8 cellular contexts compared by ENCODE assay signal in genomic region chr4:69910016-69910782, GRCh38. TPM values are rescaled to one million over a fixed set of nuclear protein-coding genes. Genes with fewer than 3 reads are reported as not detected.
DNase-seq lines count a peak whose midpoint lies in the region; ATAC-seq and TF ChIP-seq lines count a peak whose summit lies in the region.
"Had no signal": no experiment of that assay in that cellular context is flagged by ENCODE, and none has a peak within 500 bp of the region (broad histone marks: within the 10 kb centered on the region; RNA-seq: fewer than 3 reads in every experiment).

No MANE protein-coding gene starts in this region.

- no peak overlapping the region for H4K91ac ChIP-seq in IMR-90 (ENCODE audit: insufficient read depth, low read depth, low read length)

- H2BK20ac ChIP-seq in IMR-90 (ENCODE audit: low read depth, low read length) = no peak overlapping the region

- no peaks in the 10 kb centered on the region for H3K9me1 ChIP-seq in IMR-90 (ENCODE audit: insufficient read depth, low read length)

- H4K5ac ChIP-seq in IMR-90 (ENCODE audit: low read depth, low read length) = no peak overlapping the region

- no peaks in the 10 kb centered on the region for H3K4me1 ChIP-seq in IMR-90 (ENCODE audit: control insufficient read depth, insufficient read depth, low read length)
- no peaks in the 10 kb centered on the region for H3K4me1 ChIP-seq in lower lobe of right lung

- TF ChIP-seq CTCF in IMR-90 (conservative IDR thresholded peaks at IDR 0.05; ENCODE audit: low read depth, low read length) (no peak), lower lobe of right lung (IDR thresholded peaks at IDR 0.05) (no peak)

- no peak overlapping the region for H2BK5ac ChIP-seq in IMR-90 (ENCODE audit: low read depth, low read length, poor library complexity, severe bottlenecking)

- H3K9me3 ChIP-seq in IMR-90 (ENCODE audit: control insufficient read depth, insufficient read depth, low read length) (no peaks in the 10 kb centered on the region), lower lobe of right lung (no peaks in the 10 kb centered on the region)

- no peaks in the 10 kb centered on the region for H3K36me3 ChIP-seq in IMR-90 (ENCODE audit: control insufficient read depth, insufficient read depth, low read length)
- H3K36me3 ChIP-seq in lower lobe of right lung = no peaks in the 10 kb centered on the region

- H3K4ac ChIP-seq in IMR-90 (ENCODE audit: low read depth, low read length) = no peak overlapping the region

- WGBS in IMR-90 (ENCODE audit: extremely low coverage in 2 of 2, insufficient read length in 1 of 2), 2 experiments = no CpG with 5 or more reads among the region's 2 CpGs

- H2BK120ac ChIP-seq in IMR-90 (ENCODE audit: low read depth, low read length) = no peak overlapping the region

- no peak overlapping the region for H2AK9ac ChIP-seq in IMR-90 (replicated peaks; ENCODE audit: low read depth, low read length, poor library complexity)

- H3K4me3 ChIP-seq in IMR-90 (ENCODE audit: insufficient read depth, low read depth, low read length) (no peak overlapping the region), lower lobe of right lung (no peak overlapping the region)

- H3K27ac ChIP-seq in IMR-90 (ENCODE audit: insufficient read depth, low read length) (no peak overlapping the region), lower lobe of right lung (no peak overlapping the region)

- no peaks in the 10 kb centered on the region for H4K20me1 ChIP-seq in IMR-90 (ENCODE audit: insufficient read depth, low read length)

- H2BK15ac ChIP-seq in IMR-90 (ENCODE audit: low read depth, low read length) = no peak overlapping the region

- no peak overlapping the region for H3K9ac ChIP-seq in IMR-90 (ENCODE audit: low read depth, low read length)

- no peak overlapping the region for H3K23ac ChIP-seq in IMR-90 (ENCODE audit: low read depth, low read length)

- no peak overlapping the region for H3K14ac ChIP-seq in IMR-90 (replicated peaks; ENCODE audit: low read depth, low read length)

- no peak overlapping the region for H2AFZ ChIP-seq in IMR-90 (replicated peaks; ENCODE audit: low read length, poor library complexity)

- no peak overlapping the region for H3K4me2 ChIP-seq in IMR-90 (ENCODE audit: low read depth, low read length)

- POLR2A ChIA-PET in IMR-90 (lab: Charles Lee; ENCODE audit: unreplicated experiment) = no interaction called here

- no TSS peak for BruUV-seq in IMR-90 (replicated peaks; lab: Mats Ljungman, UMichigan)

- no peak overlapping the region for H4K8ac ChIP-seq in IMR-90 (ENCODE audit: low read depth in 2 of 2, low read length in 2 of 2)

- H2AK5ac ChIP-seq in IMR-90 (ENCODE audit: low read depth, low read length) = no peak overlapping the region

- ATAC-seq in GM18907 (IDR thresholded peaks at IDR 0.05; ENCODE audit: unreplicated experiment) (peak; percentile 91), HG02610 (IDR thresholded peaks at IDR 0.05; ENCODE audit: unreplicated experiment) (peak; percentile 98), IMR-90 (ENCODE audit: low read depth) (no peak), sciatic nerve (peak; percentile 45), lower lobe of right lung (no peak)

- no peak overlapping the region for H3K18ac ChIP-seq in IMR-90 (ENCODE audit: low read depth, low read length)

- CTCF ChIA-PET in IMR-90 (lab: Yijun Ruan, JAX) = no interaction called here

- dilution Hi-C loops in IMR-90 (cut with HindIII; ENCODE audit: low sequenced_read_pairs, unreplicated experiment) = no loop called here

- no peaks in the 10 kb centered on the region for H3K79me1 ChIP-seq in IMR-90 (ENCODE audit: low read depth in 1 of 2, low read length in 2 of 2)

- TF ChIP-seq POLR2A in IMR-90 (IDR thresholded peaks at IDR 0.05; ENCODE audit: low read depth, low read length) = no peak

- in situ Hi-C loops in IMR-90 (cut with MboI; ENCODE audit: low sequenced_read_pairs) = no loop called here

- peak; percentile 21 for DNase-seq in IMR-90
- no peak for DNase-seq in sciatic nerve (ENCODE audit: low spot score)
- DNase-seq in MV-4-11 (lab: John Stamatoyannopoulos, UW) = no peak
- no peak for DNase-seq in lower lobe of right lung
- DNase-seq in A172 (ENCODE audit: low spot score) = no peak

- no peak for TF ChIP-seq RAD21 in IMR-90 (IDR thresholded peaks at IDR 0.05; ENCODE audit: low read length)

- H3K27me3 ChIP-seq in IMR-90 (ENCODE audit: control insufficient read depth, insufficient read depth, low read length) (no peaks in the 10 kb centered on the region), lower lobe of right lung (ENCODE audit: low read depth) (no peaks in the 10 kb centered on the region)

- no peak overlapping the region for H3K56ac ChIP-seq in IMR-90 (ENCODE audit: extremely low read depth, insufficient read depth, low read length)

- intact Hi-C loops in IMR-90 (cut with micrococcal nuclease) = no loop called here
- intact Hi-C loops in sciatic nerve (cut with DNase I) = no loop called here
- intact Hi-C loops in lower lobe of right lung (cut with DNase I) = no loop called here

TF ChIP-seq in IMR-90, 13 proteins besides CTCF, POLR2A, EP300 and RAD21:
- no peak for TF ChIP-seq NFE2L2 (IDR thresholded peaks at IDR 0.05; ENCODE audit: low read depth, low read length)
- no peak for TF ChIP-seq MAZ (IDR thresholded peaks at IDR 0.05; ENCODE audit: borderline replicate concordance, low read depth, low read length)
- no peak for TF ChIP-seq CEBPB (IDR thresholded peaks at IDR 0.05; ENCODE audit: low read depth, low read length)
- TF ChIP-seq FOS (IDR thresholded peaks at IDR 0.05; ENCODE audit: low read depth, low read length) = no peak
- no peak for TF ChIP-seq ELK1 (IDR thresholded peaks at IDR 0.05; ENCODE audit: borderline replicate concordance, low read depth, low read length)
- no peak for TF ChIP-seq USF2 (IDR thresholded peaks at IDR 0.05; ENCODE audit: low read depth, low read length)
- TF ChIP-seq RCOR1 (IDR thresholded peaks at IDR 0.05; ENCODE audit: insufficient replicate concordance, low read length) = no peak
- TF ChIP-seq MXI1 (IDR thresholded peaks at IDR 0.05; ENCODE audit: borderline replicate concordance, low read depth, low read length) = no peak
- no peak for TF ChIP-seq RFX5 (IDR thresholded peaks at IDR 0.05; ENCODE audit: low read depth, low read length)
- TF ChIP-seq BHLHE40 (IDR thresholded peaks at IDR 0.05; ENCODE audit: low read depth, low read length) = no peak
- TF ChIP-seq MAFK (IDR thresholded peaks at IDR 0.05; ENCODE audit: low read depth, low read length) = no peak
- no peak for TF ChIP-seq CHD1 (IDR thresholded peaks at IDR 0.05; ENCODE audit: low read depth, low read length)
- TF ChIP-seq SMC3 (IDR thresholded peaks at IDR 0.05; ENCODE audit: low read depth, low read length) = no peak

RNA-seq across cellular contexts. Expression of gene CSN1S1, which starts 20.7 kb away (rescaled TPM):
- total RNA-seq in IMR-90 (2012; rRNA removed) = not detected in 2 replicates
- not detected in 2 replicates for polyA plus RNA-seq in IMR-90 (2012; rRNA removed)
- polyA plus RNA-seq in IMR-90 (2012; cell fraction: cytosol; rRNA removed) = not detected in 2 replicates
- not detected in 2 replicates for polyA plus RNA-seq in IMR-90 (2012; cell fraction: nucleus; rRNA removed; ENCODE audit: low replicate concordance)
- not detected for total RNA-seq in sciatic nerve
- not detected for total RNA-seq in lower lobe of right lung
- total RNA-seq in A172 (2014; rRNA removed; shearing (Covaris generic)) = not detected in 2 replicates
- polyA plus RNA-seq: esophagus had no signal

RNA-seq across cellular contexts. Expression of gene SULT1E1, which starts 50.3 kb away (rescaled TPM):
- not detected in 2 replicates for total RNA-seq in IMR-90 (2012; rRNA removed)
- polyA plus RNA-seq in IMR-90 (2012; rRNA removed) = not detected in 2 replicates
- polyA plus RNA-seq in IMR-90 (2012; cell fraction: cytosol; rRNA removed) = not detected in 2 replicates
- not detected in 2 replicates for polyA plus RNA-seq in IMR-90 (2012; cell fraction: nucleus; rRNA removed; ENCODE audit: low replicate concordance)
- total RNA-seq in sciatic nerve = not detected
- 1.0 TPM for total RNA-seq in lower lobe of right lung
- total RNA-seq in A172 (2014; rRNA removed; shearing (Covaris generic)) = not detected in 2 replicates

RNA-seq across cellular contexts. Expression of gene CSN2, which starts 55.3 kb away (rescaled TPM):
- total RNA-seq in IMR-90 (2012; rRNA removed) (not detected in 2 replicates), sciatic nerve (not detected), lower lobe of right lung (not detected)
- polyA plus RNA-seq in IMR-90 (2012; rRNA removed) = not detected in 2 replicates
- polyA plus RNA-seq in IMR-90 (2012; cell fraction: cytosol; rRNA removed) = not detected in 2 replicates
- not detected in 2 replicates for polyA plus RNA-seq in IMR-90 (2012; cell fraction: nucleus; rRNA removed; ENCODE audit: low replicate concordance)
- not detected in 2 replicates for total RNA-seq in A172 (2014; rRNA removed; shearing (Covaris generic))
- polyA plus RNA-seq: esophagus had no signal

Comparison
In these comparisons a context has a peak if more than half of its experiments do, and no peak if none do; other contexts are left out.
1. ATAC-seq: peak in GM18907 (single experiment), HG02610 (single experiment) and sciatic nerve (single experiment); none in IMR-90 (single experiment) and lower lobe of right lung (0 of 2).